In the genomic region with DNA sequence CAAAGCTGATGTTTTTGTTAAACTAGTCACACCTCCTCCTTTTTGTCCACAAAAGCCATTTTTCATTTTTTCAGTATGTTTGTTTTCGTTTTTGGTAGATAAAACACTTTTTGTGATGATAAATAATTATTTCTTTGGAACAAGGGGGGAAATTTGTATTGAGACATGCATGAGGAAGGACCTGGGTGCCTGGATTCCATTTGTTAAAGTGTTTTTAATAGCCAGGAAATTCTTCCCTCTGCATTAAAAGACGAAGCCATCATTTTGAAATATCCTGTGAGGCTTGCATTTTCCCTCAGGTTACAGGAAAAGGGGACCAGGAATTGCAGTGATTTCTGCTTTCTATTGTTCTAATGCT, we compare ENCODE assay signal across 1 cellular context.
TF ChIP-seq lines count a peak whose summit lies in the region.

No MANE protein-coding gene starts in this region.

TF ChIP-seq in GM12891, 5 proteins besides CTCF, POLR2A, EP300 and RAD21 (continued from another document):
- TF ChIP-seq POLR2AphosphoS5 (IDR thresholded peaks at IDR 0.05; ENCODE audit: low read depth, low read length) = no peak
- no peak for TF ChIP-seq TAF1 (IDR thresholded peaks at IDR 0.05; ENCODE audit: low read depth, low read length)
